Comparison of ENCODE assay signal across 3 cellular contexts in the genomic region with DNA sequence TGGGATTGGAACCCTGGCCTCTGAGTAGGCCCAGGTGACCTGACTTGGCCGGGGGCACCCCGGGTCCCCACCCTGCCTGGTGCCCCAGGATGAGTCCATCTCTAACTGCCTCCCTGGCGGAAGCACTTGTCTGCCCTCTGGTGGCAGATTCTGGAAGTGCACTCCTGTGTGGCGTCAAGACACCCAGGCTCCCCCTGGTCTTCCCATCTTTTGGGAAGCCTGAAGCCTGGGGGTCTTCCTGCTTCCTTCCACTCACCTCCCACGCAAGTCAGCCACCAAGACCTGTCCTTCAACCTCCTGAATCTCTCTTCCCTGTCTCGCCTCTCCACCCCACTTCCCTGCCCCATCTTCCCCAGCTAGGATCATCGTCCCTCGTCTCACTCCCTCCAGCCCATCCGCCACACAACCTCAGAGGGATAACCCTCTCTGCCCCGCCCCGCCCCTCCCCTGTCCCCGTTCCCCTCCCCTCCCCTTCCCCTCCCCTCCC.
TF ChIP-seq lines count a peak whose summit lies in the region.

No MANE protein-coding gene starts in this region.

TF ChIP-seq in A549, 52 proteins besides CTCF, POLR2A, EP300 and RAD21:
- TF ChIP-seq, protein P1, sequence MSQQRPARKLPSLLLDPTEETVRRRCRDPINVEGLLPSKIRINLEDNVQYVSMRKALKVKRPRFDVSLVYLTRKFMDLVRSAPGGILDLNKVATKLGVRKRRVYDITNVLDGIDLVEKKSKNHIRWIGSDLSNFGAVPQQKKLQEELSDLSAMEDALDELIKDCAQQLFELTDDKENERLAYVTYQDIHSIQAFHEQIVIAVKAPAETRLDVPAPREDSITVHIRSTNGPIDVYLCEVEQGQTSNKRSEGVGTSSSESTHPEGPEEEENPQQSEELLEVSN (IDR thresholded peaks at IDR 0.05; ENCODE audit: borderline replicate concordance, low read depth): 0 out of 2 replicates have a peak, but pooled peaks have one; percentile 24
- TF ChIP-seq HOXA7 (CRISPR knock-in tag; IDR thresholded peaks at IDR 0.05): no peak
- 0 out of 2 replicates have a peak, but pooled peaks have one; percentile 44 for TF ChIP-seq TFCP2L1 (CRISPR knock-in tag; IDR thresholded peaks at IDR 0.05)
- no peak for TF ChIP-seq RFX5 (IDR thresholded peaks at IDR 0.05)
- peak; percentile 84 for TF ChIP-seq SMC3 (IDR thresholded peaks at IDR 0.05)
- TF ChIP-seq ZC3H11A (IDR thresholded peaks at IDR 0.05): 0 out of 2 replicates have a peak, but pooled peaks have one; percentile 5
- TF ChIP-seq ZFP36 (IDR thresholded peaks at IDR 0.05; ENCODE audit: borderline replicate concordance, partially characterized antibody): no peak
- no peak for TF ChIP-seq FOSB (CRISPR knock-in tag; IDR thresholded peaks at IDR 0.05)

TF ChIP-seq in GM12891, 5 proteins besides CTCF, POLR2A, EP300 and RAD21:
- TF ChIP-seq PAX5 (IDR thresholded peaks at IDR 0.05; ENCODE audit: insufficient read depth, low read length, severe bottlenecking) (no peak), POU2F2 (IDR thresholded peaks at IDR 0.05; ENCODE audit: low read depth, low read length) (no peak), TAF1 (IDR thresholded peaks at IDR 0.05; ENCODE audit: low read depth, low read length) (no peak), SPI1 (IDR thresholded peaks at IDR 0.05; ENCODE audit: low read depth, low read length) (no peak)

TF ChIP-seq in HepG2, 621 proteins besides CTCF, POLR2A, EP300 and RAD21:
- TF ChIP-seq STAG1 (CRISPR knock-in tag; IDR thresholded peaks at IDR 0.05) (peak; percentile 87), ZNF24 (IDR thresholded peaks at IDR 0.05) (no peak), FOSL2 (CRISPR knock-in tag; IDR thresholded peaks at IDR 0.05) (0 out of 2 replicates have a peak, but pooled peaks have one; percentile 21), ZNF572 (CRISPR knock-in tag; IDR thresholded peaks at IDR 0.05) (0 out of 2 replicates have a peak, but pooled peaks have one; percentile 34), ZNF768 (CRISPR knock-in tag; IDR thresholded peaks at IDR 0.05) (0 out of 2 replicates have a peak, but pooled peaks have one; percentile 27), ZSCAN25 (CRISPR knock-in tag; IDR thresholded peaks at IDR 0.05) (0 out of 2 replicates have a peak, but pooled peaks have one; percentile 26), XRCC5 (optimal IDR thresholded peaks at IDR 0.05; ENCODE audit: low read length) (peak; percentile 74), AHR (CRISPR knock-in tag; IDR thresholded peaks at IDR 0.05) (peak; percentile 53; the same call in 1 of the 2 replicates), PCBP1 (IDR thresholded peaks at IDR 0.05; ENCODE audit: borderline replicate concordance, low read depth, low read length) (0 out of 2 replicates have a peak, but pooled peaks have one; percentile 36), SMARCE1 (IDR thresholded peaks at IDR 0.05; ENCODE audit: borderline replicate concordance) (no peak), THAP11 (CRISPR knock-in tag; IDR thresholded peaks at IDR 0.05) (0 out of 2 replicates have a peak, but pooled peaks have one; percentile 26), SALL1 (CRISPR knock-in tag; IDR thresholded peaks at IDR 0.05) (0 out of 2 replicates have a peak, but pooled peaks have one; percentile 15), CEBPG (CRISPR knock-in tag; IDR thresholded peaks at IDR 0.05) (no peak), SMC3 (IDR thresholded peaks at IDR 0.05; ENCODE audit: low read length) (peak; percentile 61), SALL2 (CRISPR knock-in tag; IDR thresholded peaks at IDR 0.05) (no peak), EHMT2 (IDR thresholded peaks at IDR 0.05; ENCODE audit: borderline replicate concordance, low read depth, low read length) (no peak), GABPB1 (CRISPR knock-in tag; IDR thresholded peaks at IDR 0.05) (peak; percentile 49; the same call in 1 of the 2 replicates)
- TF ChIP-seq, protein P2, sequence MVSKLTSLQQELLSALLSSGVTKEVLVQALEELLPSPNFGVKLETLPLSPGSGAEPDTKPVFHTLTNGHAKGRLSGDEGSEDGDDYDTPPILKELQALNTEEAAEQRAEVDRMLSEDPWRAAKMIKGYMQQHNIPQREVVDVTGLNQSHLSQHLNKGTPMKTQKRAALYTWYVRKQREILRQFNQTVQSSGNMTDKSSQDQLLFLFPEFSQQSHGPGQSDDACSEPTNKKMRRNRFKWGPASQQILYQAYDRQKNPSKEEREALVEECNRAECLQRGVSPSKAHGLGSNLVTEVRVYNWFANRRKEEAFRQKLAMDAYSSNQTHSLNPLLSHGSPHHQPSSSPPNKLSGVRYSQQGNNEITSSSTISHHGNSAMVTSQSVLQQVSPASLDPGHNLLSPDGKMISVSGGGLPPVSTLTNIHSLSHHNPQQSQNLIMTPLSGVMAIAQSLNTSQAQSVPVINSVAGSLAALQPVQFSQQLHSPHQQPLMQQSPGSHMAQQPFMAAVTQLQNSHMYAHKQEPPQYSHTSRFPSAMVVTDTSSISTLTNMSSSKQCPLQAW (CRISPR knock-in tag; IDR thresholded peaks at IDR 0.05): peak; percentile 60; the same call in 1 of the 2 replicates
- TF ChIP-seq, protein P3, sequence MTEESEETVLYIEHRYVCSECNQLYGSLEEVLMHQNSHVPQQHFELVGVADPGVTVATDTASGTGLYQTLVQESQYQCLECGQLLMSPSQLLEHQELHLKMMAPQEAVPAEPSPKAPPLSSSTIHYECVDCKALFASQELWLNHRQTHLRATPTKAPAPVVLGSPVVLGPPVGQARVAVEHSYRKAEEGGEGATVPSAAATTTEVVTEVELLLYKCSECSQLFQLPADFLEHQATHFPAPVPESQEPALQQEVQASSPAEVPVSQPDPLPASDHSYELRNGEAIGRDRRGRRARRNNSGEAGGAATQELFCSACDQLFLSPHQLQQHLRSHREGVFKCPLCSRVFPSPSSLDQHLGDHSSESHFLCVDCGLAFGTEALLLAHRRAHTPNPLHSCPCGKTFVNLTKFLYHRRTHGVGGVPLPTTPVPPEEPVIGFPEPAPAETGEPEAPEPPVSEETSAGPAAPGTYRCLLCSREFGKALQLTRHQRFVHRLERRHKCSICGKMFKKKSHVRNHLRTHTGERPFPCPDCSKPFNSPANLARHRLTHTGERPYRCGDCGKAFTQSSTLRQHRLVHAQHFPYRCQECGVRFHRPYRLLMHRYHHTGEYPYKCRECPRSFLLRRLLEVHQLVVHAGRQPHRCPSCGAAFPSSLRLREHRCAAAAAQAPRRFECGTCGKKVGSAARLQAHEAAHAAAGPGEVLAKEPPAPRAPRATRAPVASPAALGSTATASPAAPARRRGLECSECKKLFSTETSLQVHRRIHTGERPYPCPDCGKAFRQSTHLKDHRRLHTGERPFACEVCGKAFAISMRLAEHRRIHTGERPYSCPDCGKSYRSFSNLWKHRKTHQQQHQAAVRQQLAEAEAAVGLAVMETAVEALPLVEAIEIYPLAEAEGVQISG (CRISPR knock-in tag; IDR thresholded peaks at IDR 0.05): peak; percentile 39; the same call in 1 of the 2 replicates
- TF ChIP-seq, protein P4, sequence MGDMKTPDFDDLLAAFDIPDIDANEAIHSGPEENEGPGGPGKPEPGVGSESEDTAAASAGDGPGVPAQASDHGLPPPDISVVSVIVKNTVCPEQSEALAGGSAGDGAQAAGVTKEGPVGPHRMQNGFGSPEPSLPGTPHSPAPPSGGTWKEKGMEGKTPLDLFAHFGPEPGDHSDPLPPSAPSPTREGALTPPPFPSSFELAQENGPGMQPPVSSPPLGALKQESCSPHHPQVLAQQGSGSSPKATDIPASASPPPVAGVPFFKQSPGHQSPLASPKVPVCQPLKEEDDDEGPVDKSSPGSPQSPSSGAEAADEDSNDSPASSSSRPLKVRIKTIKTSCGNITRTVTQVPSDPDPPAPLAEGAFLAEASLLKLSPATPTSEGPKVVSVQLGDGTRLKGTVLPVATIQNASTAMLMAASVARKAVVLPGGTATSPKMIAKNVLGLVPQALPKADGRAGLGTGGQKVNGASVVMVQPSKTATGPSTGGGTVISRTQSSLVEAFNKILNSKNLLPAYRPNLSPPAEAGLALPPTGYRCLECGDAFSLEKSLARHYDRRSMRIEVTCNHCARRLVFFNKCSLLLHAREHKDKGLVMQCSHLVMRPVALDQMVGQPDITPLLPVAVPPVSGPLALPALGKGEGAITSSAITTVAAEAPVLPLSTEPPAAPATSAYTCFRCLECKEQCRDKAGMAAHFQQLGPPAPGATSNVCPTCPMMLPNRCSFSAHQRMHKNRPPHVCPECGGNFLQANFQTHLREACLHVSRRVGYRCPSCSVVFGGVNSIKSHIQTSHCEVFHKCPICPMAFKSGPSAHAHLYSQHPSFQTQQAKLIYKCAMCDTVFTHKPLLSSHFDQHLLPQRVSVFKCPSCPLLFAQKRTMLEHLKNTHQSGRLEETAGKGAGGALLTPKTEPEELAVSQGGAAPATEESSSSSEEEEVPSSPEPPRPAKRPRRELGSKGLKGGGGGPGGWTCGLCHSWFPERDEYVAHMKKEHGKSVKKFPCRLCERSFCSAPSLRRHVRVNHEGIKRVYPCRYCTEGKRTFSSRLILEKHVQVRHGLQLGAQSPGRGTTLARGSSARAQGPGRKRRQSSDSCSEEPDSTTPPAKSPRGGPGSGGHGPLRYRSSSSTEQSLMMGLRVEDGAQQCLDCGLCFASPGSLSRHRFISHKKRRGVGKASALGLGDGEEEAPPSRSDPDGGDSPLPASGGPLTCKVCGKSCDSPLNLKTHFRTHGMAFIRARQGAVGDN (CRISPR knock-in tag; IDR thresholded peaks at IDR 0.05): peak; percentile 23
- TF ChIP-seq, protein P5, sequence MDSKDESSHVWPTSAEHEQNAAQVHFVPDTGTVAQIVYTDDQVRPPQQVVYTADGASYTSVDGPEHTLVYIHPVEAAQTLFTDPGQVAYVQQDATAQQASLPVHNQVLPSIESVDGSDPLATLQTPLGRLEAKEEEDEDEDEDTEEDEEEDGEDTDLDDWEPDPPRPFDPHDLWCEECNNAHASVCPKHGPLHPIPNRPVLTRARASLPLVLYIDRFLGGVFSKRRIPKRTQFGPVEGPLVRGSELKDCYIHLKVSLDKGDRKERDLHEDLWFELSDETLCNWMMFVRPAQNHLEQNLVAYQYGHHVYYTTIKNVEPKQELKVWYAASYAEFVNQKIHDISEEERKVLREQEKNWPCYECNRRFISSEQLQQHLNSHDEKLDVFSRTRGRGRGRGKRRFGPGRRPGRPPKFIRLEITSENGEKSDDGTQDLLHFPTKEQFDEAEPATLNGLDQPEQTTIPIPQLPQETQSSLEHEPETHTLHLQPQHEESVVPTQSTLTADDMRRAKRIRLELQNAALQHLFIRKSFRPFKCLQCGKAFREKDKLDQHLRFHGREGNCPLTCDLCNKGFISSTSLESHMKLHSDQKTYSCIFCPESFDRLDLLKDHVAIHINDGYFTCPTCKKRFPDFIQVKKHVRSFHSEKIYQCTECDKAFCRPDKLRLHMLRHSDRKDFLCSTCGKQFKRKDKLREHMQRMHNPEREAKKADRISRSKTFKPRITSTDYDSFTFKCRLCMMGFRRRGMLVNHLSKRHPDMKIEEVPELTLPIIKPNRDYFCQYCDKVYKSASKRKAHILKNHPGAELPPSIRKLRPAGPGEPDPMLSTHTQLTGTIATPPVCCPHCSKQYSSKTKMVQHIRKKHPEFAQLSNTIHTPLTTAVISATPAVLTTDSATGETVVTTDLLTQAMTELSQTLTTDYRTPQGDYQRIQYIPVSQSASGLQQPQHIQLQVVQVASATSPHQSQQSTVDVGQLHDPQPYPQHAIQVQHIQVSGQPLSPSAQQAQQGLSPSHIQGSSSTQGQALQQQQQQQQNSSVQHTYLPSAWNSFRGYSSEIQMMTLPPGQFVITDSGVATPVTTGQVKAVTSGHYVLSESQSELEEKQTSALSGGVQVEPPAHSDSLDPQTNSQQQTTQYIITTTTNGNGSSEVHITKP (CRISPR knock-in tag; IDR thresholded peaks at IDR 0.05; ENCODE audit: low read depth): 0 out of 2 replicates have a peak, but pooled peaks have one; percentile 18
- TF ChIP-seq, protein P6, sequence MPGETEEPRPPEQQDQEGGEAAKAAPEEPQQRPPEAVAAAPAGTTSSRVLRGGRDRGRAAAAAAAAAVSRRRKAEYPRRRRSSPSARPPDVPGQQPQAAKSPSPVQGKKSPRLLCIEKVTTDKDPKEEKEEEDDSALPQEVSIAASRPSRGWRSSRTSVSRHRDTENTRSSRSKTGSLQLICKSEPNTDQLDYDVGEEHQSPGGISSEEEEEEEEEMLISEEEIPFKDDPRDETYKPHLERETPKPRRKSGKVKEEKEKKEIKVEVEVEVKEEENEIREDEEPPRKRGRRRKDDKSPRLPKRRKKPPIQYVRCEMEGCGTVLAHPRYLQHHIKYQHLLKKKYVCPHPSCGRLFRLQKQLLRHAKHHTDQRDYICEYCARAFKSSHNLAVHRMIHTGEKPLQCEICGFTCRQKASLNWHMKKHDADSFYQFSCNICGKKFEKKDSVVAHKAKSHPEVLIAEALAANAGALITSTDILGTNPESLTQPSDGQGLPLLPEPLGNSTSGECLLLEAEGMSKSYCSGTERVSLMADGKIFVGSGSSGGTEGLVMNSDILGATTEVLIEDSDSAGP (CRISPR knock-in tag; IDR thresholded peaks at IDR 0.05; ENCODE audit: borderline replicate concordance): peak; percentile 29; the same call in 1 of the 2 replicates
- TF ChIP-seq, protein P7, sequence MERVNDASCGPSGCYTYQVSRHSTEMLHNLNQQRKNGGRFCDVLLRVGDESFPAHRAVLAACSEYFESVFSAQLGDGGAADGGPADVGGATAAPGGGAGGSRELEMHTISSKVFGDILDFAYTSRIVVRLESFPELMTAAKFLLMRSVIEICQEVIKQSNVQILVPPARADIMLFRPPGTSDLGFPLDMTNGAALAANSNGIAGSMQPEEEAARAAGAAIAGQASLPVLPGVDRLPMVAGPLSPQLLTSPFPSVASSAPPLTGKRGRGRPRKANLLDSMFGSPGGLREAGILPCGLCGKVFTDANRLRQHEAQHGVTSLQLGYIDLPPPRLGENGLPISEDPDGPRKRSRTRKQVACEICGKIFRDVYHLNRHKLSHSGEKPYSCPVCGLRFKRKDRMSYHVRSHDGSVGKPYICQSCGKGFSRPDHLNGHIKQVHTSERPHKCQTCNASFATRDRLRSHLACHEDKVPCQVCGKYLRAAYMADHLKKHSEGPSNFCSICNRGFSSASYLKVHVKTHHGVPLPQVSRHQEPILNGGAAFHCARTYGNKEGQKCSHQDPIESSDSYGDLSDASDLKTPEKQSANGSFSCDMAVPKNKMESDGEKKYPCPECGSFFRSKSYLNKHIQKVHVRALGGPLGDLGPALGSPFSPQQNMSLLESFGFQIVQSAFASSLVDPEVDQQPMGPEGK (CRISPR knock-in tag; IDR thresholded peaks at IDR 0.05): peak; percentile 76
- TF ChIP-seq, protein P8, sequence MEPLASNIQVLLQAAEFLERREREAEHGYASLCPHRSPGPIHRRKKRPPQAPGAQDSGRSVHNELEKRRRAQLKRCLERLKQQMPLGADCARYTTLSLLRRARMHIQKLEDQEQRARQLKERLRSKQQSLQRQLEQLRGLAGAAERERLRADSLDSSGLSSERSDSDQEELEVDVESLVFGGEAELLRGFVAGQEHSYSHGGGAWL (CRISPR knock-in tag; IDR thresholded peaks at IDR 0.05): 0 out of 2 replicates have a peak, but pooled peaks have one; percentile 41
